ENCODE assay signal across 22 cellular contexts in genomic region chr5:10553476-10553875, GRCh38.
"Had no signal": no experiment of that assay in that cellular context is flagged by ENCODE, and none has a peak within 500 bp of the region (broad histone marks: within the 10 kb centered on the region; RNA-seq: fewer than 3 reads in every experiment).

No MANE protein-coding gene starts in this region.

- H3K9ac ChIP-seq: parathyroid adenoma had no signal

- H3K27ac ChIP-seq: cardiac muscle cell, foreskin keratinocyte, parathyroid adenoma, transverse colon, uterus had no signal

- H3K27me3 ChIP-seq: cardiac muscle cell, foreskin keratinocyte, transverse colon, uterus had no signal

- H3K27ac Mint-ChIP-seq: activated naive CD4-positive, alpha-beta T cell treated with anti-CD3 and anti-CD28 coated beads, Interleukin-2, amount 10 ng/mL, durations not matched to agents 7 days and 5 days; dendritic cell treated with granulocyte-macrophage colony-stimulating factor and Interleukin-4, amounts not matched to agents 40 ng/mL and 50 ng/mL, for 4 days; nephron; stimulated activated effector memory CD8-positive, alpha-beta T cell treated with anti-CD3 and anti-CD28 coated beads, Interleukin-12 subunit alpha, Interleukin-12 subunit beta, amount 100 ng/mL, for 72 hours; T-helper 17 cell had no signal

- H3K36me3 ChIP-seq: cardiac muscle cell, transverse colon, uterus had no signal

- H3K36me3 Mint-ChIP-seq: activated naive CD4-positive, alpha-beta T cell treated with anti-CD3 and anti-CD28 coated beads, Interleukin-2, amount 10 ng/mL, durations not matched to agents 7 days and 5 days; stimulated activated effector memory CD8-positive, alpha-beta T cell treated with anti-CD3 and anti-CD28 coated beads, Interleukin-12 subunit alpha, Interleukin-12 subunit beta, amount 100 ng/mL, for 72 hours had no signal

- H2AFZ ChIP-seq: parathyroid adenoma had no signal

- DNase-seq: activated B cell treated with CpG ODN at 0.5 μM for 24 hours; activated CD4-positive, alpha-beta T cell treated with anti-CD3 and anti-CD28 coated beads for 4 hours; activated CD4-positive, alpha-beta T cell treated with anti-CD3 and anti-CD28 coated beads, Interleukin-2, amount 50 U/mL, for 48 hours; activated effector memory CD4-positive, alpha-beta T cell treated with anti-CD3 and anti-CD28 coated beads, Interleukin-2, amount 50 U/mL, for 16 hours; activated T-cell treated with anti-CD3 and anti-CD28 coated beads, Interleukin-2, amount 50 U/mL, for 48 hours; amygdala; effector CD4-positive, alpha-beta T cell; erythroblast; foreskin keratinocyte; midbrain; right cardiac atrium; stimulated activated CD4-positive, alpha-beta T cell treated with anti-CD3 and anti-CD28 coated beads, Interleukin-1b, Interleukin-23, amount 100 ng/mL, for 48 hours; T-helper 17 cell; transverse colon; uterus had no signal

- H3K4me1 ChIP-seq: parathyroid adenoma, transverse colon, uterus had no signal

- H3K4me3 Mint-ChIP-seq: activated naive CD4-positive, alpha-beta T cell treated with anti-CD3 and anti-CD28 coated beads, Interleukin-2, amount 10 ng/mL, durations not matched to agents 7 days and 5 days; dendritic cell treated with granulocyte-macrophage colony-stimulating factor and Interleukin-4, amounts not matched to agents 40 ng/mL and 50 ng/mL, for 4 days; nephron; stimulated activated effector memory CD8-positive, alpha-beta T cell treated with anti-CD3 and anti-CD28 coated beads, Interleukin-12 subunit alpha, Interleukin-12 subunit beta, amount 100 ng/mL, for 72 hours; T-helper 17 cell had no signal

- H3K4me3 ChIP-seq: cardiac muscle cell, lung, transverse colon, uterus had no signal

- H3K9me3 Mint-ChIP-seq: activated B cell treated with CpG ODN at 0.5 μM for 24 hours; dendritic cell treated with granulocyte-macrophage colony-stimulating factor and Interleukin-4, amounts not matched to agents 40 ng/mL and 50 ng/mL, for 4 days; nephron; stimulated activated effector memory CD8-positive, alpha-beta T cell treated with anti-CD3 and anti-CD28 coated beads, Interleukin-12 subunit alpha, Interleukin-12 subunit beta, amount 100 ng/mL, for 72 hours had no signal

- ATAC-seq: foreskin keratinocyte had no signal

- H3K9me3 ChIP-seq: transverse colon, uterus had no signal

- H3K27me3 Mint-ChIP-seq: activated B cell treated with CpG ODN at 0.5 μM for 24 hours had no signal
